In genomic region chr11:129222158-129222557, GRCh38 we compare ENCODE assay signal across 28 cellular contexts.
"Had no signal": no experiment of that assay in that cellular context is flagged by ENCODE, and none has a peak within 500 bp of the region (broad histone marks: within the 10 kb centered on the region; RNA-seq: fewer than 3 reads in every experiment).

No MANE protein-coding gene starts in this region.

- DNase-seq: colonic mucosa; effector CD8-positive, alpha-beta T cell; endodermal cell; esophagus squamous epithelium; foreskin melanocyte; glutamatergic neuron; heart right ventricle; hypothalamus; immature natural killer cell; islet precursor cell; kidney glomerular epithelial cell; mesendoderm; midbrain; naive thymus-derived CD8-positive, alpha-beta T cell; nephron progenitor cell; nucleus accumbens; posterior cingulate gyrus; psoas muscle; right cardiac atrium; stimulated activated CD4-positive, alpha-beta T cell treated with anti-CD3 and anti-CD28 coated beads, Interleukin-15, amount 100 ng/mL, for 24 hours; stimulated activated CD4-positive, alpha-beta T cell treated with anti-CD3 and anti-CD28 coated beads, Interleukin-2, amount 100 ng/mL, for 48 hours; stimulated activated naive B cell treated with anti-CD40 and anti-IgM and Interleukin-4, amounts not matched to agents 10 μg/mL and 1 μg/mL and 100 μg/mL, for 72 hours; upper lobe of right lung; uterus had no signal

- H3K27ac ChIP-seq: colonic mucosa, esophagus squamous epithelium, heart right ventricle, psoas muscle, thoracic aorta, tibial nerve, upper lobe of right lung, uterus had no signal

- H3K36me3 ChIP-seq: colonic mucosa, esophagus squamous epithelium, heart right ventricle, thoracic aorta, tibial nerve, upper lobe of right lung, uterus had no signal

- H3K4me3 ChIP-seq: colonic mucosa, esophagus squamous epithelium, heart right ventricle, lung, psoas muscle, skin epidermis, thoracic aorta, tibial nerve, upper lobe of right lung, uterus had no signal

- ATAC-seq: heart right ventricle; naive thymus-derived CD8-positive, alpha-beta T cell; psoas muscle; right cardiac atrium; stimulated activated naive B cell treated with anti-CD40 and anti-IgM and Interleukin-4, amounts not matched to agents 10 μg/mL and 1 μg/mL and 100 μg/mL, for 72 hours; upper lobe of right lung had no signal

- H3K9me3 ChIP-seq: colonic mucosa had no signal

- H3K4me1 ChIP-seq: colonic mucosa, upper lobe of right lung had no signal

- H3K27me3 ChIP-seq: colonic mucosa, esophagus squamous epithelium, heart right ventricle, tibial nerve, upper lobe of right lung, uterus had no signal
